In genomic region chr19:38868551-38868950, GRCh38 we compare ENCODE assay signal across 1 cellular context.
TF ChIP-seq lines count a peak whose summit lies in the region.

No MANE protein-coding gene starts in this region.

TF ChIP-seq in GM23338, 12 proteins besides CTCF, POLR2A, EP300 and RAD21:
- TF ChIP-seq REST (IDR thresholded peaks at IDR 0.05; ENCODE audit: unreplicated experiment), result no peak
- no peak for TF ChIP-seq POLR2AphosphoS5 (IDR thresholded peaks at IDR 0.05; ENCODE audit: low read depth)
- no peak for TF ChIP-seq NANOG (IDR thresholded peaks at IDR 0.05; ENCODE audit: borderline replicate concordance)
- TF ChIP-seq STAT1 (IDR thresholded peaks at IDR 0.05; ENCODE audit: unreplicated experiment), result no peak
- TF ChIP-seq JUNB (IDR thresholded peaks at IDR 0.05; ENCODE audit: unreplicated experiment), result no peak
- TF ChIP-seq ETS1 (IDR thresholded peaks at IDR 0.05), result no peak
- no peak for TF ChIP-seq EZH2phosphoT487 (IDR thresholded peaks at IDR 0.05; ENCODE audit: unreplicated experiment)
- TF ChIP-seq CREB1 (CRISPR knock-in tag; IDR thresholded peaks at IDR 0.05; ENCODE audit: low read depth), result no peak
- TF ChIP-seq EZH2 (IDR thresholded peaks at IDR 0.05; ENCODE audit: low read depth, unreplicated experiment), result no peak
- TF ChIP-seq ZNF114 (CRISPR knock-in tag; IDR thresholded peaks at IDR 0.05), result no peak
- no peak for TF ChIP-seq ZNF331 (CRISPR knock-in tag; IDR thresholded peaks at IDR 0.05; ENCODE audit: low read depth)
- TF ChIP-seq ZNF462 (CRISPR knock-in tag; IDR thresholded peaks at IDR 0.05), result no peak
